In genomic region chr3:9942934-9943690, GRCh38 we compare ENCODE assay signal across 16 cellular contexts. TPM values are rescaled to one million over a fixed set of nuclear protein-coding genes. Genes with fewer than 3 reads are reported as not detected.
"Had no signal": no experiment of that assay in that cellular context is flagged by ENCODE, and none has a peak within 500 bp of the region (broad histone marks: within the 10 kb centered on the region; RNA-seq: fewer than 3 reads in every experiment).

No MANE protein-coding gene starts in this region.

- ATAC-seq: gastroesophageal sphincter; heart right ventricle; natural killer cell treated with Interleukin-12 subunit alpha and Interleukin-12 subunit beta and Interleukin-15 and Interleukin-18, amount 100 ng/mL, for 72 hours; T-cell had no signal

- H3K36me3 Mint-ChIP-seq: natural killer cell treated with Interleukin-12 subunit alpha and Interleukin-12 subunit beta and Interleukin-15 and Interleukin-18, amount 100 ng/mL, for 72 hours had no signal

- H3K9me3 Mint-ChIP-seq: natural killer cell treated with Interleukin-12 subunit alpha and Interleukin-12 subunit beta and Interleukin-15 and Interleukin-18, amount 100 ng/mL, for 72 hours; T-cell had no signal

- DNase-seq: activated CD4-positive, alpha-beta T cell treated with anti-CD3 and anti-CD28 coated beads, Interleukin-2, amount 50 U/mL, for 4 hours; activated CD4-positive, CD25-positive, alpha-beta regulatory T cell treated with anti-CD3 and anti-CD28 coated beads, Interleukin-2, amount 50 U/mL, for 72 hours; activated gamma-delta T cell; activated T-cell treated with anti-CD3 and anti-CD28 coated beads, Interleukin-2, amount 50 U/mL, for 48 hours; heart right ventricle; stimulated activated CD4-positive, alpha-beta T cell treated with anti-CD3 and anti-CD28 coated beads, Interleukin-2, amount 100 ng/mL, for 48 hours; stimulated activated naive CD4-positive, alpha-beta T cell; T-cell; T1000 had no signal

- H3K4me3 ChIP-seq: gastroesophageal sphincter, heart right ventricle, right atrium auricular region, suprapubic skin had no signal

- FAIRE-seq: endometrium had no signal

- H3K4me3 Mint-ChIP-seq: natural killer cell treated with Interleukin-12 subunit alpha and Interleukin-12 subunit beta and Interleukin-15 and Interleukin-18, amount 100 ng/mL, for 72 hours; T-cell had no signal

- H3K27ac ChIP-seq: gastroesophageal sphincter, heart right ventricle, right atrium auricular region, suprapubic skin had no signal

- H3K27me3 Mint-ChIP-seq: natural killer cell treated with Interleukin-12 subunit alpha and Interleukin-12 subunit beta and Interleukin-15 and Interleukin-18, amount 100 ng/mL, for 72 hours; T-cell had no signal

- H3K27me3 ChIP-seq: gastroesophageal sphincter, heart right ventricle, right atrium auricular region, suprapubic skin had no signal

- H3K9me3 ChIP-seq: gastroesophageal sphincter, heart right ventricle, right atrium auricular region, suprapubic skin had no signal

RNA-seq across cellular contexts. Expression of gene IL17RE, which starts 40.5 kb away (rescaled TPM):
- total RNA-seq: occipital lobe, skeletal muscle tissue had no signal
